In the genomic region with DNA sequence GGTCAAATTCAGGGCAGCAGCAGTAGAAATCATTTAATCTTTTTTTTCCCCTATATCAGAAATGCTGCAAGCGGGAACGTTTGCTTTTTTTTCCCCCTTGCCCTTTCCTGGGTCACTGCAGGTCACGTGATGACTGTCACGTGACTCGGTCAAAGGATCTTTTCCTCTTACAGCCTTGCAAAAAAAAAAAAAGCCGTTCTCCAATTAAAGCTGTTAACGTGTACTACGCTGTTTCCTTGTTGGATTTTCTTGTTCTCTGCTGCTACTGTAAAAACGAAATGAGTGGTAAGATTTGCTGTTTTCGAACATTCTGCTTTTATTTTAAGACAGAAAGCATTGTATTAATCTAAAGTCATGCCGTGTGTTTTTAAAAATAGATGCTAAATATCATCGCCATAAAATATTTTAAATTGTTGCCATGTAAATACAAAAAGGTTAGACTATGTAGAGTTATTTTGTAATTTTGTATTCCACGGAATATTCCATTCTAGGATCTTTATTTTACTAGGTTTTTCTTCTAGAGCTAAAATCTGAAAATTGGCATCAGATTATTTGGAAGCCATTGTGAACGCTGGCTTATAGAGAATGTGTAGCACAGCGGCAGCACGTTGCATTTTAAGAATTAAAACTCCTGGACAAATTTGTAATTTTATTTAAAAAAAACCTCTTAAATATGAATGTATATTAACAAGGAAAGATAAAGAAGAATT, we compare ENCODE assay signal across 1 cellular context.
TF ChIP-seq lines count a peak whose summit lies in the region.

No MANE protein-coding gene starts in this region.

TF ChIP-seq in A549, 52 proteins besides CTCF, POLR2A, EP300 and RAD21 (continued from another document):
- TF ChIP-seq, protein P1, sequence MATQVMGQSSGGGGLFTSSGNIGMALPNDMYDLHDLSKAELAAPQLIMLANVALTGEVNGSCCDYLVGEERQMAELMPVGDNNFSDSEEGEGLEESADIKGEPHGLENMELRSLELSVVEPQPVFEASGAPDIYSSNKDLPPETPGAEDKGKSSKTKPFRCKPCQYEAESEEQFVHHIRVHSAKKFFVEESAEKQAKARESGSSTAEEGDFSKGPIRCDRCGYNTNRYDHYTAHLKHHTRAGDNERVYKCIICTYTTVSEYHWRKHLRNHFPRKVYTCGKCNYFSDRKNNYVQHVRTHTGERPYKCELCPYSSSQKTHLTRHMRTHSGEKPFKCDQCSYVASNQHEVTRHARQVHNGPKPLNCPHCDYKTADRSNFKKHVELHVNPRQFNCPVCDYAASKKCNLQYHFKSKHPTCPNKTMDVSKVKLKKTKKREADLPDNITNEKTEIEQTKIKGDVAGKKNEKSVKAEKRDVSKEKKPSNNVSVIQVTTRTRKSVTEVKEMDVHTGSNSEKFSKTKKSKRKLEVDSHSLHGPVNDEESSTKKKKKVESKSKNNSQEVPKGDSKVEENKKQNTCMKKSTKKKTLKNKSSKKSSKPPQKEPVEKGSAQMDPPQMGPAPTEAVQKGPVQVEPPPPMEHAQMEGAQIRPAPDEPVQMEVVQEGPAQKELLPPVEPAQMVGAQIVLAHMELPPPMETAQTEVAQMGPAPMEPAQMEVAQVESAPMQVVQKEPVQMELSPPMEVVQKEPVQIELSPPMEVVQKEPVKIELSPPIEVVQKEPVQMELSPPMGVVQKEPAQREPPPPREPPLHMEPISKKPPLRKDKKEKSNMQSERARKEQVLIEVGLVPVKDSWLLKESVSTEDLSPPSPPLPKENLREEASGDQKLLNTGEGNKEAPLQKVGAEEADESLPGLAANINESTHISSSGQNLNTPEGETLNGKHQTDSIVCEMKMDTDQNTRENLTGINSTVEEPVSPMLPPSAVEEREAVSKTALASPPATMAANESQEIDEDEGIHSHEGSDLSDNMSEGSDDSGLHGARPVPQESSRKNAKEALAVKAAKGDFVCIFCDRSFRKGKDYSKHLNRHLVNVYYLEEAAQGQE (IDR thresholded peaks at IDR 0.05), result peak; percentile 19; the same call in 1 of the 2 replicates
- TF ChIP-seq, protein P2, sequence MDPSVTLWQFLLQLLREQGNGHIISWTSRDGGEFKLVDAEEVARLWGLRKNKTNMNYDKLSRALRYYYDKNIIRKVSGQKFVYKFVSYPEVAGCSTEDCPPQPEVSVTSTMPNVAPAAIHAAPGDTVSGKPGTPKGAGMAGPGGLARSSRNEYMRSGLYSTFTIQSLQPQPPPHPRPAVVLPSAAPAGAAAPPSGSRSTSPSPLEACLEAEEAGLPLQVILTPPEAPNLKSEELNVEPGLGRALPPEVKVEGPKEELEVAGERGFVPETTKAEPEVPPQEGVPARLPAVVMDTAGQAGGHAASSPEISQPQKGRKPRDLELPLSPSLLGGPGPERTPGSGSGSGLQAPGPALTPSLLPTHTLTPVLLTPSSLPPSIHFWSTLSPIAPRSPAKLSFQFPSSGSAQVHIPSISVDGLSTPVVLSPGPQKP (IDR thresholded peaks at IDR 0.05; ENCODE audit: low read depth, low read length), result no peak
- TF ChIP-seq EHMT2 (IDR thresholded peaks at IDR 0.05; ENCODE audit: low read depth) (no peak), HEYL (CRISPR knock-in tag; IDR thresholded peaks at IDR 0.05) (no peak), PHF8 (IDR thresholded peaks at IDR 0.05; ENCODE audit: borderline replicate concordance, low read depth) (no peak), JUNB (IDR thresholded peaks at IDR 0.05) (no peak), FOSL2 (IDR thresholded peaks at IDR 0.05) (no peak), FOSL2 (CRISPR knock-in tag; IDR thresholded peaks at IDR 0.05) (0 out of 2 replicates have a peak, but pooled peaks have one; percentile 8), KDM1A (IDR thresholded peaks at IDR 0.05; ENCODE audit: low read depth) (no peak), EHF (CRISPR knock-in tag; IDR thresholded peaks at IDR 0.05) (no peak), SREBF2 (IDR thresholded peaks at IDR 0.05) (no peak), BHLHE40 (IDR thresholded peaks at IDR 0.05; ENCODE audit: low read depth, low read length) (peak; percentile 59), ZNF302 (CRISPR knock-in tag; IDR thresholded peaks at IDR 0.05) (no peak), CBX2 (IDR thresholded peaks at IDR 0.05; ENCODE audit: borderline replicate concordance, low read depth) (no peak), SMC3 (IDR thresholded peaks at IDR 0.05) (no peak), CEBPB (IDR thresholded peaks at IDR 0.05) (no peak), GATA3 (IDR thresholded peaks at IDR 0.05; ENCODE audit: borderline replicate concordance) (no peak), NFE2L2 (conservative IDR thresholded peaks at IDR 0.05; ENCODE audit: low read length) (no peak), NPAS2 (CRISPR knock-in tag; IDR thresholded peaks at IDR 0.05; ENCODE audit: borderline replicate concordance) (0 out of 2 replicates have a peak, but pooled peaks have one; percentile 17), POLR2AphosphoS2 (conservative IDR thresholded peaks at IDR 0.05; ENCODE audit: low read length) (no peak), ZSCAN20 (CRISPR knock-in tag; IDR thresholded peaks at IDR 0.05) (0 out of 2 replicates have a peak, but pooled peaks have one; percentile 25), MAZ (IDR thresholded peaks at IDR 0.05; ENCODE audit: borderline replicate concordance, low read depth, low read length) (no peak), ESRRA (IDR thresholded peaks at IDR 0.05; ENCODE audit: borderline replicate concordance, low read length) (no peak), NR3C1 (IDR thresholded peaks at IDR 0.05) (no peak), HOXB13 (CRISPR knock-in tag; IDR thresholded peaks at IDR 0.05; ENCODE audit: low read depth) (no peak), RARB (CRISPR knock-in tag; IDR thresholded peaks at IDR 0.05) (no peak), HOXA7 (CRISPR knock-in tag; IDR thresholded peaks at IDR 0.05) (no peak), MAFK (IDR thresholded peaks at IDR 0.05; ENCODE audit: partially characterized antibody) (no peak)
- TF ChIP-seq, protein P3, sequence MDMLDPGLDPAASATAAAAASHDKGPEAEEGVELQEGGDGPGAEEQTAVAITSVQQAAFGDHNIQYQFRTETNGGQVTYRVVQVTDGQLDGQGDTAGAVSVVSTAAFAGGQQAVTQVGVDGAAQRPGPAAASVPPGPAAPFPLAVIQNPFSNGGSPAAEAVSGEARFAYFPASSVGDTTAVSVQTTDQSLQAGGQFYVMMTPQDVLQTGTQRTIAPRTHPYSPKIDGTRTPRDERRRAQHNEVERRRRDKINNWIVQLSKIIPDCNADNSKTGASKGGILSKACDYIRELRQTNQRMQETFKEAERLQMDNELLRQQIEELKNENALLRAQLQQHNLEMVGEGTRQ (IDR thresholded peaks at IDR 0.05), result peak; percentile 99
- TF ChIP-seq, protein P4, sequence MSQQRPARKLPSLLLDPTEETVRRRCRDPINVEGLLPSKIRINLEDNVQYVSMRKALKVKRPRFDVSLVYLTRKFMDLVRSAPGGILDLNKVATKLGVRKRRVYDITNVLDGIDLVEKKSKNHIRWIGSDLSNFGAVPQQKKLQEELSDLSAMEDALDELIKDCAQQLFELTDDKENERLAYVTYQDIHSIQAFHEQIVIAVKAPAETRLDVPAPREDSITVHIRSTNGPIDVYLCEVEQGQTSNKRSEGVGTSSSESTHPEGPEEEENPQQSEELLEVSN (IDR thresholded peaks at IDR 0.05; ENCODE audit: borderline replicate concordance, low read depth), result no peak
- TF ChIP-seq, protein P5, sequence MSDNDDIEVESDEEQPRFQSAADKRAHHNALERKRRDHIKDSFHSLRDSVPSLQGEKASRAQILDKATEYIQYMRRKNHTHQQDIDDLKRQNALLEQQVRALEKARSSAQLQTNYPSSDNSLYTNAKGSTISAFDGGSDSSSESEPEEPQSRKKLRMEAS (IDR thresholded peaks at IDR 0.05), result no peak
- TF ChIP-seq, protein P6, sequence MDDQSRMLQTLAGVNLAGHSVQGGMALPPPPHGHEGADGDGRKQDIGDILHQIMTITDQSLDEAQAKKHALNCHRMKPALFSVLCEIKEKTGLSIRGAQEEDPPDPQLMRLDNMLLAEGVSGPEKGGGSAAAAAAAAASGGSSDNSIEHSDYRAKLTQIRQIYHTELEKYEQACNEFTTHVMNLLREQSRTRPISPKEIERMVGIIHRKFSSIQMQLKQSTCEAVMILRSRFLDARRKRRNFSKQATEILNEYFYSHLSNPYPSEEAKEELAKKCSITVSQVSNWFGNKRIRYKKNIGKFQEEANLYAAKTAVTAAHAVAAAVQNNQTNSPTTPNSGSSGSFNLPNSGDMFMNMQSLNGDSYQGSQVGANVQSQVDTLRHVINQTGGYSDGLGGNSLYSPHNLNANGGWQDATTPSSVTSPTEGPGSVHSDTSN (IDR thresholded peaks at IDR 0.05), result no peak
TF ChIP-seq in A549: peak in this region for 6.
